In genomic region chr9:806285-807156, GRCh38 we compare ENCODE assay signal across 9 cellular contexts. TPM values are rescaled to one million over a fixed set of nuclear protein-coding genes. Genes with fewer than 3 reads are reported as not detected.
DNase-seq lines count a peak whose midpoint lies in the region; ATAC-seq, FAIRE-seq and TF ChIP-seq lines count a peak whose summit lies in the region.
"Had no signal": no experiment of that assay in that cellular context is flagged by ENCODE, and none has a peak within 500 bp of the region (broad histone marks: within the 10 kb centered on the region; RNA-seq: fewer than 3 reads in every experiment).

No MANE protein-coding gene starts in this region.

- POLR2A ChIA-PET in SK-N-SH (lab: Yijun Ruan, JAX) = no interaction called here

- H3K9ac ChIP-seq in DND-41 (ENCODE audit: low read depth, low read length) (no peak overlapping the region), SK-N-SH (no peak overlapping the region)

- no peaks in the 10 kb centered on the region for H3K79me2 ChIP-seq in DND-41 (ENCODE audit: insufficient read depth, low read length)
- H3K79me2 ChIP-seq in SK-N-SH (ENCODE audit: insufficient read depth) = no peaks in the 10 kb centered on the region

- H3K36me3 ChIP-seq in DND-41 (ENCODE audit: insufficient read depth, low read length) = no peaks in the 10 kb centered on the region
- H3K36me3 ChIP-seq in SK-N-SH (replicated peaks in 1 of 2; ENCODE audit: control insufficient read depth in 1 of 2, insufficient read depth in 2 of 2, low read length in 1 of 2) = no peaks in the 10 kb centered on the region
- H3K36me3 ChIP-seq in pancreas = no peaks in the 10 kb centered on the region

- H4K20me1 ChIP-seq in DND-41 (ENCODE audit: insufficient read depth, low read length) (no peaks in the 10 kb centered on the region), SK-N-SH (ENCODE audit: insufficient read depth) (no peaks in the 10 kb centered on the region)

- H3F3A ChIP-seq in SK-N-SH (replicated peaks; ENCODE audit: insufficient read depth) = no peaks in the 10 kb centered on the region

- no peak for TF ChIP-seq EP300 in SK-N-SH (IDR thresholded peaks at IDR 0.05; ENCODE audit: borderline replicate concordance in 1 of 2, low read depth in 1 of 2, low read length in 1 of 2)

- H3K27ac ChIP-seq in DND-41 (ENCODE audit: low read length) (no peak overlapping the region), HL-60 (replicated peaks) (no peak overlapping the region), SK-N-SH (ENCODE audit: low read depth in 2 of 2, low read length in 1 of 2) (no peak overlapping the region), pancreas (no peak overlapping the region)

- peak; percentile 67 for TF ChIP-seq RAD21 in SK-N-SH (IDR thresholded peaks at IDR 0.05; ENCODE audit: low read length)

- H2AFZ ChIP-seq in DND-41 (ENCODE audit: low read depth, low read length) (peak overlapping the region; percentile 73), SK-N-SH (ENCODE audit: low read depth) (no peak overlapping the region)

- ATAC-seq in DND-41 (ENCODE audit: insufficient read depth, low read depth) (peak; percentile 76; the same call in 2 of the 3 replicates), pancreas (peak in 3 of 4 donors; percentile 71 to 77 (median 72)), GM18520 (IDR thresholded peaks at IDR 0.05; ENCODE audit: unreplicated experiment) (no peak), GM19328 (IDR thresholded peaks at IDR 0.05; ENCODE audit: unreplicated experiment) (no peak)

- peak; percentile 76 for FAIRE-seq in pancreas (lab: Jason Lieb, UNC)

- DNase-seq in DND-41 (peak; percentile 16), HL-60 (ENCODE audit: low read depth in 1 of 2, low spot score in 1 of 2) (no peak), SK-N-SH (peak; percentile 33), fibroblast of pulmonary artery (ENCODE audit: low read depth) (peak; percentile 64), pancreas (no peak), NCI-H146 (lab: John Stamatoyannopoulos, UW) (no peak)
- DNase-seq: right cardiac atrium had no signal

- H3K9me3 ChIP-seq in DND-41 (ENCODE audit: insufficient read depth, low read length, severe bottlenecking) (no peaks in the 10 kb centered on the region), SK-N-SH (no peaks in the 10 kb centered on the region), pancreas (no peaks in the 10 kb centered on the region)

- no peaks in the 10 kb centered on the region for H3K27me3 ChIP-seq in DND-41 (ENCODE audit: insufficient read depth, low read length, poor library complexity)
- H3K27me3 ChIP-seq in HL-60 (ENCODE audit: insufficient read depth, poor library complexity, severe bottlenecking) = peaks cover 2% of the 10 kb centered on the region
- no peaks in the 10 kb centered on the region; the same call in 1 of the 2 replicates for H3K27me3 ChIP-seq in SK-N-SH (ENCODE audit: insufficient read depth)
- no peaks in the 10 kb centered on the region for H3K27me3 ChIP-seq in pancreas

- peak; percentile 89 for TF ChIP-seq CTCF in DND-41 (IDR thresholded peaks at IDR 0.05; ENCODE audit: borderline replicate concordance, extremely low read depth, low read length, poor library complexity, severe bottlenecking)
- peak; percentile 50 for TF ChIP-seq CTCF in HL-60 (IDR thresholded peaks at IDR 0.05; ENCODE audit: insufficient read depth, low read length)
- TF ChIP-seq CTCF in SK-N-SH (IDR thresholded peaks at IDR 0.05) = peak; percentile 79
- TF ChIP-seq CTCF in fibroblast of pulmonary artery (IDR thresholded peaks at IDR 0.05; ENCODE audit: low read length, missing control alignments) = peak; percentile 83
- peak; percentile 21 to 61 (median 54) for TF ChIP-seq CTCF in pancreas (IDR thresholded peaks at IDR 0.05)

- peaks cover 4% of the 10 kb centered on the region for H3K4me1 ChIP-seq in DND-41 (ENCODE audit: insufficient read depth, low read length)
- no peaks in the 10 kb centered on the region for H3K4me1 ChIP-seq in SK-N-SH (ENCODE audit: control insufficient read depth in 1 of 2, insufficient read depth in 2 of 2, low read depth in 1 of 2, low read length in 1 of 2)
- no peaks in the 10 kb centered on the region for H3K4me1 ChIP-seq in pancreas

- intact Hi-C loops in pancreas (cut with DNase I) = loop anchor here in 1 of 3 donors (5.0 to 10.0 kb wide), 2 partner anchors 194 to 422 kb away; no protein-coding TSS in a partner anchor

- CTCF ChIA-PET in SK-N-SH (lab: Yijun Ruan, JAX) = interaction anchor here (0.6 to 0.7 kb wide), 2 partner anchors 156 to 1460 kb away, joined by 3 read pairs; no protein-coding TSS in a partner anchor

- H3K4me2 ChIP-seq in DND-41 (ENCODE audit: insufficient read depth, low read length) = peak overlapping the region; percentile 44; the same call in 1 of the 2 replicates
- no peak overlapping the region for H3K4me2 ChIP-seq in SK-N-SH

- 0% methylated on average over 8 of the region's 8 CpGs for WGBS in SK-N-SH (ENCODE audit: low lambda C conversion rate)
- 43 to 47% methylated on average over 8 of the region's 8 CpGs for WGBS in pancreas, 2 donors

- no peaks in the 10 kb centered on the region for H3K9me2 ChIP-seq in SK-N-SH

- H3K4me3 ChIP-seq in DND-41 (ENCODE audit: low read depth in 1 of 2, low read length in 2 of 2) (no peak overlapping the region), HL-60 (replicated peaks; ENCODE audit: insufficient read depth, low read length) (no peak overlapping the region), SK-N-SH (ENCODE audit: low read depth in 2 of 2, low read length in 1 of 2) (no peak overlapping the region), fibroblast of pulmonary artery (replicated peaks; ENCODE audit: low read depth, low read length) (no peak overlapping the region), pancreas (no peak overlapping the region)

TF ChIP-seq in SK-N-SH, 30 proteins besides CTCF, POLR2A, EP300 and RAD21:
- peak; percentile 58 for TF ChIP-seq SMC3 (IDR thresholded peaks at IDR 0.05; ENCODE audit: low read depth, low read length)
- no peak for TF ChIP-seq GABPA (IDR thresholded peaks at IDR 0.05; ENCODE audit: low read depth)
TF ChIP-seq in SK-N-SH: peak in this region for 1.

RNA-seq across cellular contexts. Expression of gene DMRT1, which starts 35.0 kb away (rescaled TPM):
- not detected in 2 replicates for polyA plus RNA-seq in SK-N-SH (2012; rRNA removed)
- not detected in 2 replicates for polyA plus RNA-seq in SK-N-SH (2012; cell fraction: cytosol; rRNA removed)
- not detected in 2 replicates for polyA plus RNA-seq in SK-N-SH (2012; cell fraction: nucleus; rRNA removed)
- not detected for total RNA-seq in pancreas
- polyA plus RNA-seq in pancreas = not detected
- total RNA-seq: right cardiac atrium had no signal
- polyA plus RNA-seq: right cardiac atrium had no signal

Comparison
In these comparisons a context has a peak if more than half of its experiments do, and no peak if none do; other contexts are left out.
1. ATAC-seq: peak in DND-41 (single experiment) and pancreas (3 of 4); none in GM18520 (single experiment) and GM19328 (single experiment).
2. DNase-seq: peak in DND-41 (single experiment), SK-N-SH (single experiment) and fibroblast of pulmonary artery (single experiment); none in HL-60 (0 of 2), pancreas (0 of 6) and NCI-H146 (single experiment).
3. Peak in every context shown above with its lines, with median percentiles within 50 percentile points of each other: CTCF ChIP-seq.